ENCODE assay signal across 1 cellular context in the genomic region with DNA sequence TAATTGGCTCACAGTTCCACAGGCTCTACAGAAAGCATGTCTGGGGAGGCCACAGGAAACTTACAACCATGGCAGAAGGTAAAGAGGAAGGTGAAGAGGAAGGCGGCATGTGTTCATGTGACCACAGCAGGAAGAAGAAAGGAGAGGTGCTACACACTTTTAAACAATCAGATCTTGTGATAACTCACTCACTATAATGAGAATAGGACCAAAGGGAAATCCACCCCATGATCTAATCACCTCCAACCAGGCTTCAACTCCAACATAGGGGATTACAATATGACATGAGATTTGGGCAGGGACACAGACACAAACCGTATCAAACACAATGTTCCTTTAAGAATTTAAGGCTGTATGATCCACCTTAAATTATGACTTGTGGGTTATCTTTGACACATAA.
TF ChIP-seq lines count a peak whose summit lies in the region.

No MANE protein-coding gene starts in this region.

TF ChIP-seq in H1, 55 proteins besides CTCF, POLR2A, EP300 and RAD21 (continued from another document):
- TF ChIP-seq, protein P1, sequence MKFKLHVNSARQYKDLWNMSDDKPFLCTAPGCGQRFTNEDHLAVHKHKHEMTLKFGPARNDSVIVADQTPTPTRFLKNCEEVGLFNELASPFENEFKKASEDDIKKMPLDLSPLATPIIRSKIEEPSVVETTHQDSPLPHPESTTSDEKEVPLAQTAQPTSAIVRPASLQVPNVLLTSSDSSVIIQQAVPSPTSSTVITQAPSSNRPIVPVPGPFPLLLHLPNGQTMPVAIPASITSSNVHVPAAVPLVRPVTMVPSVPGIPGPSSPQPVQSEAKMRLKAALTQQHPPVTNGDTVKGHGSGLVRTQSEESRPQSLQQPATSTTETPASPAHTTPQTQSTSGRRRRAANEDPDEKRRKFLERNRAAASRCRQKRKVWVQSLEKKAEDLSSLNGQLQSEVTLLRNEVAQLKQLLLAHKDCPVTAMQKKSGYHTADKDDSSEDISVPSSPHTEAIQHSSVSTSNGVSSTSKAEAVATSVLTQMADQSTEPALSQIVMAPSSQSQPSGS (IDR thresholded peaks at IDR 0.05; ENCODE audit: low read length): no peak
- TF ChIP-seq SP4 (IDR thresholded peaks at IDR 0.05; ENCODE audit: low read length) (no peak), YY1 (IDR thresholded peaks at IDR 0.05; ENCODE audit: low read depth, low read length) (no peak), SP2 (IDR thresholded peaks at IDR 0.05; ENCODE audit: low read length) (no peak), CTBP2 (IDR thresholded peaks at IDR 0.05; ENCODE audit: borderline replicate concordance, insufficient read depth, insufficient read length, low read length) (no peak), SRF (IDR thresholded peaks at IDR 0.05; ENCODE audit: low read depth, low read length) (no peak), NANOG (IDR thresholded peaks at IDR 0.05; ENCODE audit: insufficient read depth, low read depth, low read length, poor library complexity, severe bottlenecking) (no peak), CREB1 (IDR thresholded peaks at IDR 0.05) (no peak), SIX5 (IDR thresholded peaks at IDR 0.05; ENCODE audit: low read depth, low read length) (no peak), BACH1 (IDR thresholded peaks at IDR 0.05; ENCODE audit: low read length) (no peak)
- TF ChIP-seq, protein P2, sequence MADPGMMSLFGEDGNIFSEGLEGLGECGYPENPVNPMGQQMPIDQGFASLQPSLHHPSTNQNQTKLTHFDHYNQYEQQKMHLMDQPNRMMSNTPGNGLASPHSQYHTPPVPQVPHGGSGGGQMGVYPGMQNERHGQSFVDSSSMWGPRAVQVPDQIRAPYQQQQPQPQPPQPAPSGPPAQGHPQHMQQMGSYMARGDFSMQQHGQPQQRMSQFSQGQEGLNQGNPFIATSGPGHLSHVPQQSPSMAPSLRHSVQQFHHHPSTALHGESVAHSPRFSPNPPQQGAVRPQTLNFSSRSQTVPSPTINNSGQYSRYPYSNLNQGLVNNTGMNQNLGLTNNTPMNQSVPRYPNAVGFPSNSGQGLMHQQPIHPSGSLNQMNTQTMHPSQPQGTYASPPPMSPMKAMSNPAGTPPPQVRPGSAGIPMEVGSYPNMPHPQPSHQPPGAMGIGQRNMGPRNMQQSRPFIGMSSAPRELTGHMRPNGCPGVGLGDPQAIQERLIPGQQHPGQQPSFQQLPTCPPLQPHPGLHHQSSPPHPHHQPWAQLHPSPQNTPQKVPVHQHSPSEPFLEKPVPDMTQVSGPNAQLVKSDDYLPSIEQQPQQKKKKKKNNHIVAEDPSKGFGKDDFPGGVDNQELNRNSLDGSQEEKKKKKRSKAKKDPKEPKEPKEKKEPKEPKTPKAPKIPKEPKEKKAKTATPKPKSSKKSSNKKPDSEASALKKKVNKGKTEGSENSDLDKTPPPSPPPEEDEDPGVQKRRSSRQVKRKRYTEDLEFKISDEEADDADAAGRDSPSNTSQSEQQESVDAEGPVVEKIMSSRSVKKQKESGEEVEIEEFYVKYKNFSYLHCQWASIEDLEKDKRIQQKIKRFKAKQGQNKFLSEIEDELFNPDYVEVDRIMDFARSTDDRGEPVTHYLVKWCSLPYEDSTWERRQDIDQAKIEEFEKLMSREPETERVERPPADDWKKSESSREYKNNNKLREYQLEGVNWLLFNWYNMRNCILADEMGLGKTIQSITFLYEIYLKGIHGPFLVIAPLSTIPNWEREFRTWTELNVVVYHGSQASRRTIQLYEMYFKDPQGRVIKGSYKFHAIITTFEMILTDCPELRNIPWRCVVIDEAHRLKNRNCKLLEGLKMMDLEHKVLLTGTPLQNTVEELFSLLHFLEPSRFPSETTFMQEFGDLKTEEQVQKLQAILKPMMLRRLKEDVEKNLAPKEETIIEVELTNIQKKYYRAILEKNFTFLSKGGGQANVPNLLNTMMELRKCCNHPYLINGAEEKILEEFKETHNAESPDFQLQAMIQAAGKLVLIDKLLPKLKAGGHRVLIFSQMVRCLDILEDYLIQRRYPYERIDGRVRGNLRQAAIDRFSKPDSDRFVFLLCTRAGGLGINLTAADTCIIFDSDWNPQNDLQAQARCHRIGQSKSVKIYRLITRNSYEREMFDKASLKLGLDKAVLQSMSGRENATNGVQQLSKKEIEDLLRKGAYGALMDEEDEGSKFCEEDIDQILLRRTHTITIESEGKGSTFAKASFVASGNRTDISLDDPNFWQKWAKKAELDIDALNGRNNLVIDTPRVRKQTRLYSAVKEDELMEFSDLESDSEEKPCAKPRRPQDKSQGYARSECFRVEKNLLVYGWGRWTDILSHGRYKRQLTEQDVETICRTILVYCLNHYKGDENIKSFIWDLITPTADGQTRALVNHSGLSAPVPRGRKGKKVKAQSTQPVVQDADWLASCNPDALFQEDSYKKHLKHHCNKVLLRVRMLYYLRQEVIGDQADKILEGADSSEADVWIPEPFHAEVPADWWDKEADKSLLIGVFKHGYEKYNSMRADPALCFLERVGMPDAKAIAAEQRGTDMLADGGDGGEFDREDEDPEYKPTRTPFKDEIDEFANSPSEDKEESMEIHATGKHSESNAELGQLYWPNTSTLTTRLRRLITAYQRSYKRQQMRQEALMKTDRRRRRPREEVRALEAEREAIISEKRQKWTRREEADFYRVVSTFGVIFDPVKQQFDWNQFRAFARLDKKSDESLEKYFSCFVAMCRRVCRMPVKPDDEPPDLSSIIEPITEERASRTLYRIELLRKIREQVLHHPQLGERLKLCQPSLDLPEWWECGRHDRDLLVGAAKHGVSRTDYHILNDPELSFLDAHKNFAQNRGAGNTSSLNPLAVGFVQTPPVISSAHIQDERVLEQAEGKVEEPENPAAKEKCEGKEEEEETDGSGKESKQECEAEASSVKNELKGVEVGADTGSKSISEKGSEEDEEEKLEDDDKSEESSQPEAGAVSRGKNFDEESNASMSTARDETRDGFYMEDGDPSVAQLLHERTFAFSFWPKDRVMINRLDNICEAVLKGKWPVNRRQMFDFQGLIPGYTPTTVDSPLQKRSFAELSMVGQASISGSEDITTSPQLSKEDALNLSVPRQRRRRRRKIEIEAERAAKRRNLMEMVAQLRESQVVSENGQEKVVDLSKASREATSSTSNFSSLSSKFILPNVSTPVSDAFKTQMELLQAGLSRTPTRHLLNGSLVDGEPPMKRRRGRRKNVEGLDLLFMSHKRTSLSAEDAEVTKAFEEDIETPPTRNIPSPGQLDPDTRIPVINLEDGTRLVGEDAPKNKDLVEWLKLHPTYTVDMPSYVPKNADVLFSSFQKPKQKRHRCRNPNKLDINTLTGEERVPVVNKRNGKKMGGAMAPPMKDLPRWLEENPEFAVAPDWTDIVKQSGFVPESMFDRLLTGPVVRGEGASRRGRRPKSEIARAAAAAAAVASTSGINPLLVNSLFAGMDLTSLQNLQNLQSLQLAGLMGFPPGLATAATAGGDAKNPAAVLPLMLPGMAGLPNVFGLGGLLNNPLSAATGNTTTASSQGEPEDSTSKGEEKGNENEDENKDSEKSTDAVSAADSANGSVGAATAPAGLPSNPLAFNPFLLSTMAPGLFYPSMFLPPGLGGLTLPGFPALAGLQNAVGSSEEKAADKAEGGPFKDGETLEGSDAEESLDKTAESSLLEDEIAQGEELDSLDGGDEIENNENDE (IDR thresholded peaks at IDR 0.05; ENCODE audit: insufficient replicate concordance, low read length): no peak
TF ChIP-seq in H1: peak in this region for 0.
